2 cellular contexts compared by ENCODE assay signal in the genomic region with DNA sequence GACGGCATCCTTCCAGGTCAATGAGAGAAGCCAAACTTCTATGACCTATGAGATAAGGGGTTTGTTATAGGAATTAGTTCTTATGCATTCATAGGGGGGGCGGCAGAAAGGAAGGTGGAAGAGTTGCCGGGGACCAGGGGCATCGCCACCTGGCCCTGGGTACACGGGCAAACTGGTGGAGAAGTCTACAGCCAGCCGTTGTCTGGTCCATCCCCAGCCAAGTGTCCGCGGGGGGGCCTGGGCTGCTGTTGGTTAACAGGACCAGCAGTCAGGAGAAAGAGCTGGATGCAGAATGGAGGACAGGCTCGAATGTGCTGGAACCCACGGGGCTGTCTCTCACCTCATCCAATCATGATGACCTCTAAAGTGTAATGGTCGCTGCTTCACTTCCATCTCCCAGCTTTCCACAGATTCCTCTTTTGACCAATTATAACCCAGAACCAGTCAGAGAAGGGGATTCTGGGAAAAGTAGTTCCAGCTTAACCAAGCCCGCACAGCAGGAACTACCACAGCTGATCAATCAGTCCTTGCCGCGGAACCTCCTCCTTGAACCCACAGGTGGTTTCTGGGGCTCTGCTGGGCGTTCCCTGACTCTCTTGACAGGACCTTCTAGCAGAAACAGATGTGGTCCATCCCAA.
TF ChIP-seq lines count a peak whose summit lies in the region.

No MANE protein-coding gene starts in this region.

TF ChIP-seq in HEK293, 187 proteins besides CTCF, POLR2A, EP300 and RAD21 (continued from another document):
- TF ChIP-seq ZNF202 (tag by site-specific recombination; IDR thresholded peaks at IDR 0.05; ENCODE audit: borderline replicate concordance) (no peak), ZNF433 (tag by site-specific recombination; IDR thresholded peaks at IDR 0.05; ENCODE audit: low read depth) (no peak), ZNF501 (tag by site-specific recombination; IDR thresholded peaks at IDR 0.05) (no peak)
- TF ChIP-seq, protein P1, sequence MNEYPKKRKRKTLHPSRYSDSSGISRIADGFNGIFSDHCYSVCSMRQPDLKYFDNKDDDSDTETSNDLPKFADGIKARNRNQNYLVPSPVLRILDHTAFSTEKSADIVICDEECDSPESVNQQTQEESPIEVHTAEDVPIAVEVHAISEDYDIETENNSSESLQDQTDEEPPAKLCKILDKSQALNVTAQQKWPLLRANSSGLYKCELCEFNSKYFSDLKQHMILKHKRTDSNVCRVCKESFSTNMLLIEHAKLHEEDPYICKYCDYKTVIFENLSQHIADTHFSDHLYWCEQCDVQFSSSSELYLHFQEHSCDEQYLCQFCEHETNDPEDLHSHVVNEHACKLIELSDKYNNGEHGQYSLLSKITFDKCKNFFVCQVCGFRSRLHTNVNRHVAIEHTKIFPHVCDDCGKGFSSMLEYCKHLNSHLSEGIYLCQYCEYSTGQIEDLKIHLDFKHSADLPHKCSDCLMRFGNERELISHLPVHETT (tag by site-specific recombination; IDR thresholded peaks at IDR 0.05), result no peak

TF ChIP-seq in WTC11, 78 proteins besides CTCF, POLR2A, EP300 and RAD21 (continued from another document):
- TF ChIP-seq, protein P2, sequence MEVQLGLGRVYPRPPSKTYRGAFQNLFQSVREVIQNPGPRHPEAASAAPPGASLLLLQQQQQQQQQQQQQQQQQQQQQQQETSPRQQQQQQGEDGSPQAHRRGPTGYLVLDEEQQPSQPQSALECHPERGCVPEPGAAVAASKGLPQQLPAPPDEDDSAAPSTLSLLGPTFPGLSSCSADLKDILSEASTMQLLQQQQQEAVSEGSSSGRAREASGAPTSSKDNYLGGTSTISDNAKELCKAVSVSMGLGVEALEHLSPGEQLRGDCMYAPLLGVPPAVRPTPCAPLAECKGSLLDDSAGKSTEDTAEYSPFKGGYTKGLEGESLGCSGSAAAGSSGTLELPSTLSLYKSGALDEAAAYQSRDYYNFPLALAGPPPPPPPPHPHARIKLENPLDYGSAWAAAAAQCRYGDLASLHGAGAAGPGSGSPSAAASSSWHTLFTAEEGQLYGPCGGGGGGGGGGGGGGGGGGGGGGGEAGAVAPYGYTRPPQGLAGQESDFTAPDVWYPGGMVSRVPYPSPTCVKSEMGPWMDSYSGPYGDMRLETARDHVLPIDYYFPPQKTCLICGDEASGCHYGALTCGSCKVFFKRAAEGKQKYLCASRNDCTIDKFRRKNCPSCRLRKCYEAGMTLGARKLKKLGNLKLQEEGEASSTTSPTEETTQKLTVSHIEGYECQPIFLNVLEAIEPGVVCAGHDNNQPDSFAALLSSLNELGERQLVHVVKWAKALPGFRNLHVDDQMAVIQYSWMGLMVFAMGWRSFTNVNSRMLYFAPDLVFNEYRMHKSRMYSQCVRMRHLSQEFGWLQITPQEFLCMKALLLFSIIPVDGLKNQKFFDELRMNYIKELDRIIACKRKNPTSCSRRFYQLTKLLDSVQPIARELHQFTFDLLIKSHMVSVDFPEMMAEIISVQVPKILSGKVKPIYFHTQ (CRISPR knock-in tag; IDR thresholded peaks at IDR 0.05), result no peak
